ENCODE assay signal across 2 cellular contexts in the genomic region with DNA sequence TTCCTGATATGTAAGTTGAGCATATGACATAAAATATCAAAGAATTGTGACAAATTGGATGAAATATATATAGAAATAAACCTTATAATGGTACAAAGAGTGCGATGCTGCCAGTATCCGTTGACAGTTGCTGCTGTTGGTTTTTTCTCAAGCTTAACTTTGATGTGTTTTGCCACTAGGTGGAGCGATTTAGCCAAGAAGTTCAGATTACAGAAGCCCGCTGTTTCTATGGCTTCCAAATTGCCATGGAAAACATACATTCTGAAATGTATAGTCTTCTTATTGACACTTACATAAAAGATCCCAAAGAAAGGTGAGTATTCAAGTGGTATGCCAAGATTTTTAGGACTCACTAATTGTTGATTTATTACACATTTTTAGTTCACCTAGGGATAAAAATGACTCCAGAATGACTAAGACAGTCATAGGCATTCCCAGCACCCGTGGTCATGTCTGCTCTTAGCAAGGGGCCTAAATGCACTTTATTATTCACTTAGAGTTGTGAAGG.
A peak's percentile ranks its signal among the peaks of the same experiment; 100 is the strongest.
TF ChIP-seq lines count a peak whose summit lies in the region.

No MANE protein-coding gene starts in this region.

TF ChIP-seq in K562, 482 proteins besides CTCF, POLR2A, EP300 and RAD21 (continues in another document):
- peak; percentile 8 for TF ChIP-seq U2AF1 (optimal IDR thresholded peaks at IDR 0.05; ENCODE audit: low read depth, low read length)
- TF ChIP-seq ELF1 (tag; IDR thresholded peaks at IDR 0.05): no peak
- TF ChIP-seq, protein P1, sequence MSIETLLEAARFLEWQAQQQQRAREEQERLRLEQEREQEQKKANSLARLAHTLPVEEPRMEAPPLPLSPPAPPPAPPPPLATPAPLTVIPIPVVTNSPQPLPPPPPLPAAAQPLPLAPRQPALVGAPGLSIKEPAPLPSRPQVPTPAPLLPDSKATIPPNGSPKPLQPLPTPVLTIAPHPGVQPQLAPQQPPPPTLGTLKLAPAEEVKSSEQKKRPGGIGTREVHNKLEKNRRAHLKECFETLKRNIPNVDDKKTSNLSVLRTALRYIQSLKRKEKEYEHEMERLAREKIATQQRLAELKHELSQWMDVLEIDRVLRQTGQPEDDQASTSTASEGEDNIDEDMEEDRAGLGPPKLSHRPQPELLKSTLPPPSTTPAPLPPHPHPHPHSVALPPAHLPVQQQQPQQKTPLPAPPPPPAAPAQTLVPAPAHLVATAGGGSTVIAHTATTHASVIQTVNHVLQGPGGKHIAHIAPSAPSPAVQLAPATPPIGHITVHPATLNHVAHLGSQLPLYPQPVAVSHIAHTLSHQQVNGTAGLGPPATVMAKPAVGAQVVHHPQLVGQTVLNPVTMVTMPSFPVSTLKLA (conservative IDR thresholded peaks at IDR 0.05): peak in 1 of 2 experiments; percentile 36; a peak in 1 of 4 replicates
- peak in 1 of 2 experiments; percentile 21; a peak in 1 of 3 replicates for TF ChIP-seq CBX3 (IDR thresholded peaks at IDR 0.05; ENCODE audit: borderline replicate concordance in 1 of 2, low read length in 2 of 2)
- TF ChIP-seq, protein P2, sequence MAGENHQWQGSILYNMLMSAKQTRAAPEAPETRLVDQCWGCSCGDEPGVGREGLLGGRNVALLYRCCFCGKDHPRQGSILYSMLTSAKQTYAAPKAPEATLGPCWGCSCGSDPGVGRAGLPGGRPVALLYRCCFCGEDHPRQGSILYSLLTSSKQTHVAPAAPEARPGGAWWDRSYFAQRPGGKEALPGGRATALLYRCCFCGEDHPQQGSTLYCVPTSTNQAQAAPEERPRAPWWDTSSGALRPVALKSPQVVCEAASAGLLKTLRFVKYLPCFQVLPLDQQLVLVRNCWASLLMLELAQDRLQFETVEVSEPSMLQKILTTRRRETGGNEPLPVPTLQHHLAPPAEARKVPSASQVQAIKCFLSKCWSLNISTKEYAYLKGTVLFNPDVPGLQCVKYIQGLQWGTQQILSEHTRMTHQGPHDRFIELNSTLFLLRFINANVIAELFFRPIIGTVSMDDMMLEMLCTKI (IDR thresholded peaks at IDR 0.05; ENCODE audit: partially characterized antibody): no peak
- TF ChIP-seq, protein P3, sequence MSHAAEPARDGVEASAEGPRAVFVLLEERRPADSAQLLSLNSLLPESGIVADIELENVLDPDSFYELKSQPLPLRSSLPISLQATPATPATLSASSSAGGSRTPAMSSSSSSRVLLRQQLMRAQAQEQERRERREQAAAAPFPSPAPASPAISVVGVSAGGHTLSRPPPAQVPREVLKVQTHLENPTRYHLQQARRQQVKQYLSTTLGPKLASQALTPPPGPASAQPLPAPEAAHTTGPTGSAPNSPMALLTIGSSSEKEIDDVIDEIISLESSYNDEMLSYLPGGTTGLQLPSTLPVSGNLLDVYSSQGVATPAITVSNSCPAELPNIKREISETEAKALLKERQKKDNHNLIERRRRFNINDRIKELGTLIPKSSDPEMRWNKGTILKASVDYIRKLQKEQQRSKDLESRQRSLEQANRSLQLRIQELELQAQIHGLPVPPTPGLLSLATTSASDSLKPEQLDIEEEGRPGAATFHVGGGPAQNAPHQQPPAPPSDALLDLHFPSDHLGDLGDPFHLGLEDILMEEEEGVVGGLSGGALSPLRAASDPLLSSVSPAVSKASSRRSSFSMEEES (CRISPR knock-in tag; IDR thresholded peaks at IDR 0.05): no peak
- TF ChIP-seq, protein P4, sequence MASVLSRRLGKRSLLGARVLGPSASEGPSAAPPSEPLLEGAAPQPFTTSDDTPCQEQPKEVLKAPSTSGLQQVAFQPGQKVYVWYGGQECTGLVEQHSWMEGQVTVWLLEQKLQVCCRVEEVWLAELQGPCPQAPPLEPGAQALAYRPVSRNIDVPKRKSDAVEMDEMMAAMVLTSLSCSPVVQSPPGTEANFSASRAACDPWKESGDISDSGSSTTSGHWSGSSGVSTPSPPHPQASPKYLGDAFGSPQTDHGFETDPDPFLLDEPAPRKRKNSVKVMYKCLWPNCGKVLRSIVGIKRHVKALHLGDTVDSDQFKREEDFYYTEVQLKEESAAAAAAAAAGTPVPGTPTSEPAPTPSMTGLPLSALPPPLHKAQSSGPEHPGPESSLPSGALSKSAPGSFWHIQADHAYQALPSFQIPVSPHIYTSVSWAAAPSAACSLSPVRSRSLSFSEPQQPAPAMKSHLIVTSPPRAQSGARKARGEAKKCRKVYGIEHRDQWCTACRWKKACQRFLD (CRISPR knock-in tag; IDR thresholded peaks at IDR 0.05): no peak
- no peak for TF ChIP-seq ZBTB11 (CRISPR knock-in tag; IDR thresholded peaks at IDR 0.05)
- TF ChIP-seq ZNF79 (CRISPR knock-in tag; IDR thresholded peaks at IDR 0.05; ENCODE audit: low read depth): no peak
- TF ChIP-seq, protein P5, sequence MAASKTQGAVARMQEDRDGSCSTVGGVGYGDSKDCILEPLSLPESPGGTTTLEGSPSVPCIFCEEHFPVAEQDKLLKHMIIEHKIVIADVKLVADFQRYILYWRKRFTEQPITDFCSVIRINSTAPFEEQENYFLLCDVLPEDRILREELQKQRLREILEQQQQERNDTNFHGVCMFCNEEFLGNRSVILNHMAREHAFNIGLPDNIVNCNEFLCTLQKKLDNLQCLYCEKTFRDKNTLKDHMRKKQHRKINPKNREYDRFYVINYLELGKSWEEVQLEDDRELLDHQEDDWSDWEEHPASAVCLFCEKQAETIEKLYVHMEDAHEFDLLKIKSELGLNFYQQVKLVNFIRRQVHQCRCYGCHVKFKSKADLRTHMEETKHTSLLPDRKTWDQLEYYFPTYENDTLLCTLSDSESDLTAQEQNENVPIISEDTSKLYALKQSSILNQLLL (CRISPR knock-in tag; IDR thresholded peaks at IDR 0.05; ENCODE audit: borderline replicate concordance): no peak

TF ChIP-seq in liver, 16 proteins besides CTCF, POLR2A, EP300 and RAD21 (continued from another document):
- TF ChIP-seq TAF1 (conservative IDR thresholded peaks at IDR 0.05) (no peak), FOXA2 (IDR thresholded peaks at IDR 0.05) (no peak)
